Comparison of ENCODE assay signal across 4 cellular contexts in the genomic region with DNA sequence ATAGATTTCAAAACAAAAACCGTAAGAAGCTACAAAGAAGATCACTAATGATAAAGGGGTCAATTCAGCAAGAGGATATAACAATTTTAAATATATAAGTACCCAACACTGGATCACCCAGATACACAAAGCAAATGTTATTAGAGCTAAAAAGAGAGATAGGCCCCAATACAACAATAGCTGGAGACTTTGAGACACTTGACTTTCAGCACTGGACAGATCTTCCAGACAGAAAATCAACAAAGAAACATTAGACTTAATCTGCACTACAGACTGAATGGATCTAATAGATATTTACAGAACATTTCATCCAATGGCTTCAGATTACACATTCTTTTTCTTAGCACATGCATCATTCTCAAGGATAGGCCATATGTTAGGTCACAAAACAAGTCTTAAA.
A peak's percentile ranks its signal among the peaks of the same experiment; 100 is the strongest.
TF ChIP-seq lines count a peak whose summit lies in the region.

No MANE protein-coding gene starts in this region.

TF ChIP-seq in A549, 52 proteins besides CTCF, POLR2A, EP300 and RAD21:
- TF ChIP-seq, protein P1, sequence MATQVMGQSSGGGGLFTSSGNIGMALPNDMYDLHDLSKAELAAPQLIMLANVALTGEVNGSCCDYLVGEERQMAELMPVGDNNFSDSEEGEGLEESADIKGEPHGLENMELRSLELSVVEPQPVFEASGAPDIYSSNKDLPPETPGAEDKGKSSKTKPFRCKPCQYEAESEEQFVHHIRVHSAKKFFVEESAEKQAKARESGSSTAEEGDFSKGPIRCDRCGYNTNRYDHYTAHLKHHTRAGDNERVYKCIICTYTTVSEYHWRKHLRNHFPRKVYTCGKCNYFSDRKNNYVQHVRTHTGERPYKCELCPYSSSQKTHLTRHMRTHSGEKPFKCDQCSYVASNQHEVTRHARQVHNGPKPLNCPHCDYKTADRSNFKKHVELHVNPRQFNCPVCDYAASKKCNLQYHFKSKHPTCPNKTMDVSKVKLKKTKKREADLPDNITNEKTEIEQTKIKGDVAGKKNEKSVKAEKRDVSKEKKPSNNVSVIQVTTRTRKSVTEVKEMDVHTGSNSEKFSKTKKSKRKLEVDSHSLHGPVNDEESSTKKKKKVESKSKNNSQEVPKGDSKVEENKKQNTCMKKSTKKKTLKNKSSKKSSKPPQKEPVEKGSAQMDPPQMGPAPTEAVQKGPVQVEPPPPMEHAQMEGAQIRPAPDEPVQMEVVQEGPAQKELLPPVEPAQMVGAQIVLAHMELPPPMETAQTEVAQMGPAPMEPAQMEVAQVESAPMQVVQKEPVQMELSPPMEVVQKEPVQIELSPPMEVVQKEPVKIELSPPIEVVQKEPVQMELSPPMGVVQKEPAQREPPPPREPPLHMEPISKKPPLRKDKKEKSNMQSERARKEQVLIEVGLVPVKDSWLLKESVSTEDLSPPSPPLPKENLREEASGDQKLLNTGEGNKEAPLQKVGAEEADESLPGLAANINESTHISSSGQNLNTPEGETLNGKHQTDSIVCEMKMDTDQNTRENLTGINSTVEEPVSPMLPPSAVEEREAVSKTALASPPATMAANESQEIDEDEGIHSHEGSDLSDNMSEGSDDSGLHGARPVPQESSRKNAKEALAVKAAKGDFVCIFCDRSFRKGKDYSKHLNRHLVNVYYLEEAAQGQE (IDR thresholded peaks at IDR 0.05): peak; percentile 41; the same call in 1 of the 2 replicates
- TF ChIP-seq FOXS1 (CRISPR knock-in tag; IDR thresholded peaks at IDR 0.05): no peak

TF ChIP-seq in HEK293, 187 proteins besides CTCF, POLR2A, EP300 and RAD21 (continues in another document):
- TF ChIP-seq, protein P2, sequence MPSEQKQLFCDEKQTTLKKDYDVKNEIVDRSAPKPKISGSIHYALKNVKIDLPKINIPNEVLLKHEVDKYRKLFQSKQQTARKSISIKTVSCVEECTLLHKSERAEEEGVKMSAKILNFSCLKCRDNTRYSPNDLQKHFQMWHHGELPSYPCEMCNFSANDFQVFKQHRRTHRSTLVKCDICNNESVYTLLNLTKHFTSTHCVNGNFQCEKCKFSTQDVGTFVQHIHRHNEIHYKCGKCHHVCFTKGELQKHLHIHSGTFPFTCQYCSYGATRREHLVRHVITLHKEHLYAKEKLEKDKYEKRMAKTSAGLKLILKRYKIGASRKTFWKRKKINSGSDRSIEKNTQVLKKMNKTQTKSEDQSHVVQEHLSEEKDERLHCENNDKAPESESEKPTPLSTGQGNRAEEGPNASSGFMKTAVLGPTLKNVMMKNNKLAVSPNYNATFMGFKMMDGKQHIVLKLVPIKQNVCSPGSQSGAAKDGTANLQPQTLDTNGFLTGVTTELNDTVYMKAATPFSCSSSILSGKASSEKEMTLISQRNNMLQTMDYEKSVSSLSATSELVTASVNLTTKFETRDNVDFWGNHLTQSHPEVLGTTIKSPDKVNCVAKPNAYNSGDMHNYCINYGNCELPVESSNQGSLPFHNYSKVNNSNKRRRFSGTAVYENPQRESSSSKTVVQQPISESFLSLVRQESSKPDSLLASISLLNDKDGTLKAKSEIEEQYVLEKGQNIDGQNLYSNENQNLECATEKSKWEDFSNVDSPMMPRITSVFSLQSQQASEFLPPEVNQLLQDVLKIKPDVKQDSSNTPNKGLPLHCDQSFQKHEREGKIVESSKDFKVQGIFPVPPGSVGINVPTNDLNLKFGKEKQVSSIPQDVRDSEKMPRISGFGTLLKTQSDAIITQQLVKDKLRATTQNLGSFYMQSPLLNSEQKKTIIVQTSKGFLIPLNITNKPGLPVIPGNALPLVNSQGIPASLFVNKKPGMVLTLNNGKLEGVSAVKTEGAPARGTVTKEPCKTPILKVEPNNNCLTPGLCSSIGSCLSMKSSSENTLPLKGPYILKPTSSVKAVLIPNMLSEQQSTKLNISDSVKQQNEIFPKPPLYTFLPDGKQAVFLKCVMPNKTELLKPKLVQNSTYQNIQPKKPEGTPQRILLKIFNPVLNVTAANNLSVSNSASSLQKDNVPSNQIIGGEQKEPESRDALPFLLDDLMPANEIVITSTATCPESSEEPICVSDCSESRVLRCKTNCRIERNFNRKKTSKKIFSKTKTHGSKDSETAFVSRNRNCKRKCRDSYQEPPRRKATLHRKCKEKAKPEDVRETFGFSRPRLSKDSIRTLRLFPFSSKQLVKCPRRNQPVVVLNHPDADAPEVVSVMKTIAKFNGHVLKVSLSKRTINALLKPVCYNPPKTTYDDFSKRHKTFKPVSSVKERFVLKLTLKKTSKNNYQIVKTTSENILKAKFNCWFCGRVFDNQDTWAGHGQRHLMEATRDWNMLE (tag by site-specific recombination; conservative IDR thresholded peaks at IDR 0.05; ENCODE audit: low read depth): no peak
- no peak for TF ChIP-seq ZFP69B (tag by site-specific recombination; IDR thresholded peaks at IDR 0.05)
- TF ChIP-seq, protein P3, sequence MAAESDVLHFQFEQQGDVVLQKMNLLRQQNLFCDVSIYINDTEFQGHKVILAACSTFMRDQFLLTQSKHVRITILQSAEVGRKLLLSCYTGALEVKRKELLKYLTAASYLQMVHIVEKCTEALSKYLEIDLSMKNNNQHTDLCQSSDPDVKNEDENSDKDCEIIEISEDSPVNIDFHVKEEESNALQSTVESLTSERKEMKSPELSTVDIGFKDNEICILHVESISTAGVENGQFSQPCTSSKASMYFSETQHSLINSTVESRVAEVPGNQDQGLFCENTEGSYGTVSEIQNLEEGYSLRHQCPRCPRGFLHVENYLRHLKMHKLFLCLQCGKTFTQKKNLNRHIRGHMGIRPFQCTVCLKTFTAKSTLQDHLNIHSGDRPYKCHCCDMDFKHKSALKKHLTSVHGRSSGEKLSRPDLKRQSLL (tag by site-specific recombination; IDR thresholded peaks at IDR 0.05): no peak

TF ChIP-seq in Ishikawa, 13 proteins besides CTCF, POLR2A, EP300 and RAD21:
- TF ChIP-seq, protein P4, sequence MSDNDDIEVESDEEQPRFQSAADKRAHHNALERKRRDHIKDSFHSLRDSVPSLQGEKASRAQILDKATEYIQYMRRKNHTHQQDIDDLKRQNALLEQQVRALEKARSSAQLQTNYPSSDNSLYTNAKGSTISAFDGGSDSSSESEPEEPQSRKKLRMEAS (IDR thresholded peaks at IDR 0.05): no peak
- TF ChIP-seq, protein P1 (IDR thresholded peaks at IDR 0.05; ENCODE audit: low read depth): peak; percentile 63

TF ChIP-seq in K562, 482 proteins besides CTCF, POLR2A, EP300 and RAD21:
- TF ChIP-seq, protein P5, sequence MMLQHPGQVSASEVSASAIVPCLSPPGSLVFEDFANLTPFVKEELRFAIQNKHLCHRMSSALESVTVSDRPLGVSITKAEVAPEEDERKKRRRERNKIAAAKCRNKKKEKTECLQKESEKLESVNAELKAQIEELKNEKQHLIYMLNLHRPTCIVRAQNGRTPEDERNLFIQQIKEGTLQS (IDR thresholded peaks at IDR 0.05): no peak
- TF ChIP-seq, protein P5 (CRISPR knock-in tag; conservative IDR thresholded peaks at IDR 0.05): no peak
- TF ChIP-seq, protein P6, sequence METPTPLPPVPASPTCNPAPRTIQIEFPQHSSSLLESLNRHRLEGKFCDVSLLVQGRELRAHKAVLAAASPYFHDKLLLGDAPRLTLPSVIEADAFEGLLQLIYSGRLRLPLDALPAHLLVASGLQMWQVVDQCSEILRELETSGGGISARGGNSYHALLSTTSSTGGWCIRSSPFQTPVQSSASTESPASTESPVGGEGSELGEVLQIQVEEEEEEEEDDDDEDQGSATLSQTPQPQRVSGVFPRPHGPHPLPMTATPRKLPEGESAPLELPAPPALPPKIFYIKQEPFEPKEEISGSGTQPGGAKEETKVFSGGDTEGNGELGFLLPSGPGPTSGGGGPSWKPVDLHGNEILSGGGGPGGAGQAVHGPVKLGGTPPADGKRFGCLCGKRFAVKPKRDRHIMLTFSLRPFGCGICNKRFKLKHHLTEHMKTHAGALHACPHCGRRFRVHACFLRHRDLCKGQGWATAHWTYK (CRISPR knock-in tag; IDR thresholded peaks at IDR 0.05): no peak
- TF ChIP-seq RFX1 (IDR thresholded peaks at IDR 0.05) (no peak), ZNF507 (tag; conservative IDR thresholded peaks at IDR 0.05) (0 out of 2 replicates have a peak, but pooled peaks have one; percentile 42), RBFOX2 (IDR thresholded peaks at IDR 0.05; ENCODE audit: low read depth, low read length) (no peak)
TF ChIP-seq in K562: peak in this region for 1.
